10 cellular contexts compared by ENCODE assay signal in the genomic region with DNA sequence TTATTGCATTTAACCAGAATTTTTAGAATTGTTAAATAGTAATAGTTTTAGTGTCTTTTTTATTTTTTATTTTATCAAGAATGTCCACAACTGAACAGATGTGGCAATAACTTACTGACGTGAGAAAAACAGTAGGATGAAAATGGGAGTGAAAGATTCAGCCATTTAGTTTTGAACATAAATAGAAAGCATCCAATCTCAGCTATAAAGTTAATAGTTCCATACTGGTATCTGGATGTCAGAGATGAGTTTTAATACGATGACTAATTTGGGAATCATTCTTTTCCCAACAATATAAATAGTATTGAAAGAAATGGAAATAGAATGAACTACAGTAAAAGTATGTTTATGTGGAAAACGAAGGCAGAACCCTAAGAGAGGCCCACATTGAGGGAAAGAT.
A peak's percentile ranks its signal among the peaks of the same experiment; 100 is the strongest.
DNase-seq lines count a peak whose midpoint lies in the region; ATAC-seq, FAIRE-seq and TF ChIP-seq lines count a peak whose summit lies in the region.
"Had no signal": no experiment of that assay in that cellular context is flagged by ENCODE, and none has a peak within 500 bp of the region (broad histone marks: within the 10 kb centered on the region; RNA-seq: fewer than 3 reads in every experiment).

No MANE protein-coding gene starts in this region.

- peak overlapping the region; percentile 92 for H3K27ac ChIP-seq in mammary epithelial cell (ENCODE audit: insufficient read depth, low read depth, low read length)
- H3K27ac ChIP-seq in HepG2 (ENCODE audit: extremely low read length, insufficient read depth, low read length): peak overlapping the region; percentile 98
- peak overlapping the region; percentile 93 to 95 for H3K27ac ChIP-seq in testis

- H3K4me1 ChIP-seq in mammary epithelial cell (ENCODE audit: insufficient read depth, low read length) (peaks cover 28% of the 10 kb centered on the region), HepG2 (ENCODE audit: insufficient read depth, low read length) (peaks cover 68% of the 10 kb centered on the region), testis (peaks cover 31% of the 10 kb centered on the region)

- H3K9ac ChIP-seq in mammary epithelial cell (ENCODE audit: insufficient read depth, low read length): no peak overlapping the region
- peak overlapping the region; percentile 66 for H3K9ac ChIP-seq in HepG2 (ENCODE audit: insufficient read depth, low read depth, low read length)

- POLR2A ChIA-PET in HepG2 (lab: Yijun Ruan, JAX): interaction anchor here (0.9 to 1.4 kb wide), 7 partner anchors 13 to 282 kb away, joined by 3 to 7 read pairs (median 3); a partner anchor contains a TSS

- no peak for TF ChIP-seq RAD21 in HepG2 (CRISPR knock-in tag; IDR thresholded peaks at IDR 0.05)

- FAIRE-seq in HepG2 (lab: Jason Lieb, UNC): no peak

- no TSS peak for BruUV-seq in mammary epithelial cell (replicated peaks; lab: Mats Ljungman, UMichigan)
- BruUV-seq in HepG2 (replicated peaks; lab: Mats Ljungman, UMichigan): no TSS peak

- H3K9me3 ChIP-seq in mammary epithelial cell (replicated peaks; ENCODE audit: insufficient read depth, low read length) (no peaks in the 10 kb centered on the region), HepG2 (ENCODE audit: low read length) (no peaks in the 10 kb centered on the region), testis (no peaks in the 10 kb centered on the region)

- in situ Hi-C loops in mammary epithelial cell (cut with MboI; ENCODE audit: low sequenced_read_pairs in 2 of 2): no loop called here
- in situ Hi-C loops in HepG2 (cut with HindIII; ENCODE audit: extremely low pct_ligation_motif_present, low pct_unique_long_range_greater_than_20kb): no loop called here

- intact Hi-C loops in mammary epithelial cell (cut with micrococcal nuclease) (no loop called here), HepG2 (cut with micrococcal nuclease; ENCODE audit: unreplicated experiment) (loop anchor here (5.0 kb wide), 1 partner anchor 37 kb away; no protein-coding TSS in a partner anchor), testis (cut with DNase I; ENCODE audit: low total_unique reads) (no loop called here)

- no peak for TF ChIP-seq CTCF in mammary epithelial cell (conservative IDR thresholded peaks at IDR 0.05 in 1 of 2, IDR thresholded peaks at IDR 0.05 in 1 of 2; ENCODE audit: extremely low read depth in 1 of 2, insufficient read depth in 1 of 2, low read depth in 1 of 2, low read length in 2 of 2)
- TF ChIP-seq CTCF in HepG2 (CRISPR knock-in tag; IDR thresholded peaks at IDR 0.05): no peak
- TF ChIP-seq CTCF in testis (IDR thresholded peaks at IDR 0.05): no peak

- no peak overlapping the region for H2AFZ ChIP-seq in mammary epithelial cell (ENCODE audit: low read depth, low read length)
- no peak overlapping the region for H2AFZ ChIP-seq in HepG2 (ENCODE audit: low read length)

- ATAC-seq in HepG2 (no peak), GM21723 (IDR thresholded peaks at IDR 0.05; ENCODE audit: unreplicated experiment) (no peak)

- H4K20me1 ChIP-seq in mammary epithelial cell (ENCODE audit: insufficient read depth, low read length) (no peaks in the 10 kb centered on the region), HepG2 (ENCODE audit: insufficient read depth, low read length) (no peaks in the 10 kb centered on the region)

- dilution Hi-C loops in mammary epithelial cell (cut with HindIII; ENCODE audit: low sequenced_read_pairs): no loop called here

- H3K27me3 ChIP-seq in mammary epithelial cell (ENCODE audit: insufficient read depth, low read length) (no peaks in the 10 kb centered on the region), HepG2 (ENCODE audit: control insufficient read depth in 1 of 2, insufficient read depth in 2 of 2, low read length in 2 of 2) (no peaks in the 10 kb centered on the region), testis (no peaks in the 10 kb centered on the region)

- H3K36me3 ChIP-seq in mammary epithelial cell (ENCODE audit: insufficient read depth, low read length) (no peaks in the 10 kb centered on the region), HepG2 (replicated peaks in 1 of 2; ENCODE audit: control insufficient read depth in 1 of 2, insufficient read depth in 2 of 2, low read length in 2 of 2) (peaks cover 1 to 15% of the 10 kb centered on the region in 2 experiments; a peak in 3 of 5 replicates), testis (ENCODE audit: low read depth, missing control alignments) (no peaks in the 10 kb centered on the region)

- CTCF ChIA-PET in mammary epithelial cell (lab: Charles Lee; ENCODE audit: low non-redundant PET): no interaction called here
- CTCF ChIA-PET in HepG2 (lab: Yijun Ruan, JAX; ENCODE audit: low intra/inter-chr PET ratio, low total read pairs): no interaction called here

- no peak for TF ChIP-seq POLR2A in HepG2 (IDR thresholded peaks at IDR 0.05; ENCODE audit: insufficient read depth in 1 of 2, low read depth in 2 of 2, low read length in 2 of 2)
- no peak for TF ChIP-seq POLR2A in testis (IDR thresholded peaks at IDR 0.05)

- H3K4me3 ChIP-seq in mammary epithelial cell (replicated peaks in 1 of 3; ENCODE audit: insufficient read depth in 1 of 3, low read depth in 2 of 3, low read length in 3 of 3): no peak overlapping the region
- no peak overlapping the region; a peak in 1 of 6 replicates for H3K4me3 ChIP-seq in HepG2 (replicated peaks in 1 of 3; ENCODE audit: insufficient read depth in 1 of 3, low read depth in 2 of 3, low read length in 3 of 3)
- H3K4me3 ChIP-seq in testis: no peak overlapping the region

- TF ChIP-seq EP300 in HepG2 (IDR thresholded peaks at IDR 0.05; ENCODE audit: low read depth in 2 of 2, low read length in 2 of 2) (no peak), HepG2 (CRISPR knock-in tag; IDR thresholded peaks at IDR 0.05; ENCODE audit: borderline replicate concordance) (no peak)

- peak overlapping the region; percentile 81 for H3K4me2 ChIP-seq in mammary epithelial cell (ENCODE audit: insufficient read depth, low read depth, low read length)
- peak overlapping the region; percentile 32; the same call in 1 of the 2 replicates for H3K4me2 ChIP-seq in HepG2 (ENCODE audit: low read depth, low read length)

- no peaks in the 10 kb centered on the region for H3K79me2 ChIP-seq in mammary epithelial cell (ENCODE audit: insufficient read depth, low read length)
- no peaks in the 10 kb centered on the region for H3K79me2 ChIP-seq in HepG2 (ENCODE audit: insufficient read depth, low read length)

- peak; percentile 47 for DNase-seq in HS-27A (ENCODE audit: low read depth)
- peak; percentile 60 for DNase-seq in mammary epithelial cell
- no peak for DNase-seq in HepG2 (ENCODE audit: low spot score)
- no peak for DNase-seq in testis
- DNase-seq in hypothalamus (lab: John Stamatoyannopoulos, UW): no peak
- DNase-seq in ureter (ENCODE audit: low spot score): no peak
- no peak for DNase-seq in NCI-H1092 treated with DMSO at 0.1 percent for 48 hours (lab: John Stamatoyannopoulos, UW)
- DNase-seq: DND-41; stimulated activated CD8-positive, alpha-beta memory T cell treated with anti-CD3 and anti-CD28 coated beads, Interleukin-4, amount 100 ng/mL, for 48 hours had no signal

- WGBS in mammary epithelial cell (ENCODE audit: low coverage, missing lambda C conversion rate): 26% methylated on average over 3 of the region's 3 CpGs
- WGBS in HepG2 (ENCODE audit: low lambda C conversion rate): 90% methylated on average over 3 of the region's 3 CpGs
- 53 to 58% methylated on average over 3 of the region's 3 CpGs for WGBS in testis, 2 donors

TF ChIP-seq in HepG2, 621 proteins besides CTCF, POLR2A, EP300 and RAD21:
- peak; percentile 1 for TF ChIP-seq ASH2L (IDR thresholded peaks at IDR 0.05; ENCODE audit: insufficient read length, low read depth, low read length)
- no peak for TF ChIP-seq ZC3H4 (CRISPR knock-in tag; IDR thresholded peaks at IDR 0.05; ENCODE audit: borderline replicate concordance)

Comparison
In these comparisons a context has a peak if more than half of its experiments do, and no peak if none do; other contexts are left out.
1. DNase-seq: peak in HS-27A (single experiment) and mammary epithelial cell (single experiment); none in HepG2 (single experiment), testis (single experiment), hypothalamus (0 of 51), ureter (single experiment) and NCI-H1092 treated with DMSO at 0.1 percent for 48 hours (single experiment).
2. Peak in every context shown above with its lines, with median percentiles within 50 percentile points of each other: H3K27ac ChIP-seq.